ENCODE assay signal across 1 cellular context in genomic region chr17:82611140-82612058, GRCh38.
TF ChIP-seq lines count a peak whose summit lies in the region.

No MANE protein-coding gene starts in this region.

TF ChIP-seq in A549, 52 proteins besides CTCF, POLR2A, EP300 and RAD21:
- peak; percentile 65 to 69; a peak in 3 of 4 replicates for TF ChIP-seq CEBPB (IDR thresholded peaks at IDR 0.05)
- TF ChIP-seq CHD4 (IDR thresholded peaks at IDR 0.05; ENCODE audit: borderline replicate concordance), result no peak
- TF ChIP-seq MAFK (IDR thresholded peaks at IDR 0.05; ENCODE audit: partially characterized antibody), result peak; percentile 12
